ENCODE assay signal across 12 cellular contexts in genomic region chr17:1367351-1367745, GRCh38. TPM values are rescaled to one million over a fixed set of nuclear protein-coding genes. Genes with fewer than 3 reads are reported as not detected.
A peak's percentile ranks its signal among the peaks of the same experiment; 100 is the strongest.
DNase-seq lines count a peak whose midpoint lies in the region; ATAC-seq, FAIRE-seq and TF ChIP-seq lines count a peak whose summit lies in the region.
"Had no signal": no experiment of that assay in that cellular context is flagged by ENCODE, and none has a peak within 500 bp of the region (broad histone marks: within the 10 kb centered on the region; RNA-seq: fewer than 3 reads in every experiment).

No MANE protein-coding gene starts in this region.

- H2AK5ac ChIP-seq in H9 (ENCODE audit: insufficient read length, low read length): no peak overlapping the region

- H3K9me3 Mint-ChIP-seq in H9 (no peaks in the 10 kb centered on the region), astrocyte (ENCODE audit: unreplicated experiment) (no peaks in the 10 kb centered on the region), naive B cell (no peaks in the 10 kb centered on the region)
- H3K9me3 Mint-ChIP-seq: dendritic cell treated with granulocyte-macrophage colony-stimulating factor and Interleukin-4, amounts not matched to agents 40 ng/mL and 50 ng/mL, for 4 days had no signal

- H4K8ac ChIP-seq in H9 (replicated peaks; ENCODE audit: insufficient read length, low read depth, low read length): no peak overlapping the region

- no peaks in the 10 kb centered on the region for H4K20me1 ChIP-seq in H9 (ENCODE audit: control insufficient read depth, insufficient read depth, insufficient read length)
- H4K20me1 ChIP-seq in astrocyte (ENCODE audit: insufficient read depth, low read length): peaks cover 100% of the 10 kb centered on the region

- no peaks in the 10 kb centered on the region for H3K4me1 ChIP-seq in H9 (ENCODE audit: insufficient read depth, low read length)
- H3K4me1 ChIP-seq in astrocyte (ENCODE audit: insufficient read depth, low read length): peaks cover 18% of the 10 kb centered on the region

- no peak overlapping the region for H3K4me3 ChIP-seq in astrocyte (ENCODE audit: insufficient read depth, low read depth, low read length)

- no peak overlapping the region for H3K9ac ChIP-seq in H9 (ENCODE audit: extremely low read depth, insufficient read length, low read length)
- H3K9ac ChIP-seq in astrocyte (ENCODE audit: low read length): peak overlapping the region; percentile 39

- TF ChIP-seq CTCF in 22Rv1 (IDR thresholded peaks at IDR 0.05): no peak
- TF ChIP-seq CTCF in H9 (conservative IDR thresholded peaks at IDR 0.05): no peak
- TF ChIP-seq CTCF in astrocyte (IDR thresholded peaks at IDR 0.05; ENCODE audit: insufficient read depth, low read depth, low read length): no peak

- H3K9me3 ChIP-seq in H9 (ENCODE audit: control insufficient read depth, low read depth, low read length) (no peaks in the 10 kb centered on the region), astrocyte (ENCODE audit: insufficient read depth, low read depth, low read length) (no peaks in the 10 kb centered on the region)

- H3K4me2 ChIP-seq in H9 (ENCODE audit: insufficient read depth, insufficient read length, low read length) (no peak overlapping the region), astrocyte (ENCODE audit: low read length) (peak overlapping the region; percentile 59)

- no peak overlapping the region for H3K14ac ChIP-seq in H9 (ENCODE audit: insufficient read depth, low read length)

- no peak for FAIRE-seq in astrocyte (lab: Jason Lieb, UNC)

- peaks cover 6% of the 10 kb centered on the region for H3K36me3 ChIP-seq in astrocyte (ENCODE audit: insufficient read depth, low read length)

- no peak overlapping the region for H3T11ph ChIP-seq in H9 (ENCODE audit: low read length)

- H2BK20ac ChIP-seq in H9 (ENCODE audit: low read depth, low read length, poor library complexity, severe bottlenecking): no peak overlapping the region

- no peak overlapping the region for H3K23ac ChIP-seq in H9 (ENCODE audit: insufficient read length, low read depth, low read length)

- peaks cover 15 to 35% (median 33%) of the 10 kb centered on the region in 3 experiments; a peak in 6 of 7 replicates for H3K36me3 Mint-ChIP-seq in H9 (ENCODE audit: insufficient read depth in 1 of 3, low read depth in 3 of 3)
- peaks cover 9% of the 10 kb centered on the region for H3K36me3 Mint-ChIP-seq in astrocyte (ENCODE audit: low read depth, unreplicated experiment)
- peaks cover 4 to 7% of the 10 kb centered on the region in 2 donors for H3K36me3 Mint-ChIP-seq in naive B cell

- H2BK12ac ChIP-seq in H9 (ENCODE audit: insufficient read length, low read depth, low read length): no peak overlapping the region

- no peak overlapping the region for H4K91ac ChIP-seq in H9 (ENCODE audit: insufficient read length, low read depth, low read length)

- no peak overlapping the region for H2AFZ ChIP-seq in H9 (ENCODE audit: low read length)
- no peak overlapping the region for H2AFZ ChIP-seq in astrocyte (ENCODE audit: low read depth, low read length)

- H3K79me1 ChIP-seq in H9 (ENCODE audit: insufficient read depth, low read depth, low read length, poor library complexity, severe bottlenecking): peaks cover 8% of the 10 kb centered on the region

- ATAC-seq in naive B cell (ENCODE audit: low read depth in 2 of 2) (no peak), HG02884 (IDR thresholded peaks at IDR 0.05; ENCODE audit: unreplicated experiment) (no peak), GM19455 (IDR thresholded peaks at IDR 0.05; ENCODE audit: unreplicated experiment) (no peak)

- H3K56ac ChIP-seq in H9 (ENCODE audit: insufficient read length, low read depth, low read length): no peak overlapping the region

- H2BK15ac ChIP-seq in H9 (ENCODE audit: low read depth, low read length): no peak overlapping the region

- H3K4me3 Mint-ChIP-seq in H9 (peak overlapping the region in 1 of 2 experiments; percentile 36; a peak in 1 of 5 replicates), astrocyte (ENCODE audit: unreplicated experiment) (no peak overlapping the region), naive B cell (no peak overlapping the region)
- H3K4me3 Mint-ChIP-seq: dendritic cell treated with granulocyte-macrophage colony-stimulating factor and Interleukin-4, amounts not matched to agents 40 ng/mL and 50 ng/mL, for 4 days had no signal

- no CpG with 5 or more reads among the region's 5 CpGs for WGBS in H9 (ENCODE audit: extremely low coverage, insufficient read length, low lambda C conversion rate)

- H3K27ac Mint-ChIP-seq in H9: peak overlapping the region; percentile 40 to 92 (median 63); a peak in 4 of 7 replicates
- peak overlapping the region; percentile 55 for H3K27ac Mint-ChIP-seq in astrocyte (ENCODE audit: unreplicated experiment)
- H3K27ac Mint-ChIP-seq in naive B cell: peak overlapping the region in 5 of 6 donors; percentile 71 to 92 (median 81)
- H3K27ac Mint-ChIP-seq: dendritic cell treated with granulocyte-macrophage colony-stimulating factor and Interleukin-4, amounts not matched to agents 40 ng/mL and 50 ng/mL, for 4 days had no signal

- H3K4me1 Mint-ChIP-seq in H9 (peaks cover 34 to 53% of the 10 kb centered on the region in 2 experiments), astrocyte (ENCODE audit: low read depth, unreplicated experiment) (peaks cover 38% of the 10 kb centered on the region), naive B cell (peaks cover 38 to 79% (median 40%) of the 10 kb centered on the region in 3 donors)

- H2BK5ac ChIP-seq in H9 (ENCODE audit: insufficient read length, low read length): no peak overlapping the region

- H4K5ac ChIP-seq in H9 (ENCODE audit: insufficient read length, low read depth, low read length): no peak overlapping the region

- no peak overlapping the region for H3K4ac ChIP-seq in H9 (ENCODE audit: low read depth, low read length)

- H3K79me2 ChIP-seq in H9 (ENCODE audit: insufficient read depth, low read length): peaks cover 44% of the 10 kb centered on the region
- H3K79me2 ChIP-seq in astrocyte (ENCODE audit: insufficient read depth, low read length): peaks cover 100% of the 10 kb centered on the region

- H3K27me3 Mint-ChIP-seq in H9 (ENCODE audit: low read depth) (no peaks in the 10 kb centered on the region), astrocyte (ENCODE audit: low read depth, unreplicated experiment) (no peaks in the 10 kb centered on the region), naive B cell (no peaks in the 10 kb centered on the region)
- H3K27me3 Mint-ChIP-seq: dendritic cell treated with granulocyte-macrophage colony-stimulating factor and Interleukin-4, amounts not matched to agents 40 ng/mL and 50 ng/mL, for 4 days had no signal

- H3K27me3 ChIP-seq in H9 (ENCODE audit: insufficient read depth, low read length) (no peaks in the 10 kb centered on the region), astrocyte (ENCODE audit: insufficient read depth, low read length) (no peaks in the 10 kb centered on the region)

- no peak for DNase-seq in H9
- peak; percentile 63 for DNase-seq in astrocyte (ENCODE audit: low read depth)
- DNase-seq in naive B cell: no peak
- DNase-seq in activated CD4-positive, alpha-beta T cell treated with anti-CD3 and anti-CD28 coated beads, Interleukin-2, amount 50 U/mL, for 4 hours: no peak
- DNase-seq in hepatic stellate cell (ENCODE audit: low spot score): no peak
- DNase-seq: activated CD8-positive, alpha-beta memory T cell treated with anti-CD3 and anti-CD28 coated beads for 24 hours; NCI-H1417; stimulated activated naive CD4-positive, alpha-beta T cell had no signal

- H3K27ac ChIP-seq in 22Rv1 (peak overlapping the region; percentile 21), H9 (ENCODE audit: insufficient read length, low read depth, low read length) (no peak overlapping the region), astrocyte (ENCODE audit: low read depth, low read length) (peak overlapping the region; percentile 59)

- no peak overlapping the region for H3K18ac ChIP-seq in H9 (ENCODE audit: insufficient read length, low read depth, low read length)

- H3K23me2 ChIP-seq in H9 (ENCODE audit: insufficient read length, low read depth, low read length, poor library complexity, severe bottlenecking): no peaks in the 10 kb centered on the region

- no peak overlapping the region for H2BK120ac ChIP-seq in H9 (ENCODE audit: low read depth, low read length, poor library complexity, severe bottlenecking)

RNA-seq across cellular contexts. Expression of gene YWHAE, which starts 32.7 kb away (rescaled TPM):
- total RNA-seq in H9 (2021): 1,282 and 1,294 TPM in 2 replicates
- total RNA-seq in astrocyte: 756 and 771 TPM in 2 replicates
- polyA plus RNA-seq in naive B cell (ENCODE audit: low read depth in 6 of 6): 10 to 100 TPM; 41.6 to 51.5 (median 44.8) TPM
